8 cellular contexts compared by ENCODE assay signal in genomic region chr6:166342293-166343156, GRCh38. TPM values are rescaled to one million over a fixed set of nuclear protein-coding genes. Genes with fewer than 3 reads are reported as not detected.
DNase-seq lines count a peak whose midpoint lies in the region; TF ChIP-seq lines count a peak whose summit lies in the region.

SFT2D1 (minus strand) TSS chr6:166342545; CDS start chr6:166342481, 64 bp downstream.

- H3K36me3 Mint-ChIP-seq in Caco-2 (ENCODE audit: insufficient read depth, unreplicated experiment) = no peaks in the 10 kb centered on the region

- no peaks in the 10 kb centered on the region for H3K9me2 ChIP-seq in OCI-LY7 (ENCODE audit: insufficient read depth, low read length)

- intact Hi-C loops in Caco-2 (cut with micrococcal nuclease; ENCODE audit: unreplicated experiment) = loop anchor here (1.0 to 2.0 kb wide), 3 partner anchors 9 to 39 kb away; partner anchors contain the start of gene PRR18
- intact Hi-C loops in OCI-LY7 (cut with micrococcal nuclease; ENCODE audit: unreplicated experiment) = loop anchor here (1.0 to 10.0 kb wide), 3 partner anchors 41 to 612 kb away; partner anchors contain the start of gene RNASET2

- peak; percentile 95 for TF ChIP-seq POLR2A in erythroblast (IDR thresholded peaks at IDR 0.05; ENCODE audit: low read length)

- H3K27me3 ChIP-seq in Caco-2 (replicated peaks; ENCODE audit: control insufficient read depth, insufficient read depth, low read length) = no peaks in the 10 kb centered on the region
- H3K27me3 ChIP-seq in mucosa of stomach (ENCODE audit: control insufficient read depth, insufficient read depth, low read length) = no peaks in the 10 kb centered on the region

- peaks cover 6% of the 10 kb centered on the region for H4K20me1 ChIP-seq in OCI-LY7 (ENCODE audit: insufficient read depth, low read length)

- TF ChIP-seq CTCF in Caco-2 (IDR thresholded peaks at IDR 0.05; ENCODE audit: insufficient read depth in 1 of 2, low read depth in 1 of 2, low read length in 1 of 2, severe bottlenecking in 1 of 2, unreplicated experiment in 1 of 2) (peak in 1 of 2 experiments; percentile 3), GM20000 (IDR thresholded peaks at IDR 0.05; ENCODE audit: extremely low read depth, missing control alignments) (no peak), OCI-LY7 (conservative IDR thresholded peaks at IDR 0.05; ENCODE audit: low read length) (no peak)

- H3K9me3 ChIP-seq in Caco-2 = no peaks in the 10 kb centered on the region
- no peaks in the 10 kb centered on the region for H3K9me3 ChIP-seq in OCI-LY7 (ENCODE audit: low read length)
- no peaks in the 10 kb centered on the region for H3K9me3 ChIP-seq in mucosa of stomach (ENCODE audit: control insufficient read depth, low read length)

- H2AFZ ChIP-seq in OCI-LY7 (ENCODE audit: low read length) = peak within 1 kb of the TSS; percentile 65

- no TSS peak for BruUV-seq in Caco-2 (replicated peaks; lab: Mats Ljungman, UMichigan)
- no TSS peak for BruUV-seq in OCI-LY7 (replicated peaks; lab: Mats Ljungman, UMichigan)

- peak within 1 kb of the TSS; percentile 66 for H3K4me2 ChIP-seq in OCI-LY7 (ENCODE audit: low read length)

- peaks cover 17% of the 10 kb centered on the region for H3K4me1 ChIP-seq in Caco-2
- peaks cover 25% of the 10 kb centered on the region for H3K4me1 ChIP-seq in OCI-LY7 (ENCODE audit: insufficient read depth, low read length, poor library complexity, severe bottlenecking)
- peaks cover 20% of the 10 kb centered on the region for H3K4me1 ChIP-seq in mucosa of stomach (ENCODE audit: control insufficient read depth, insufficient read depth, low read length)

- DNase-seq in Caco-2 = peak; percentile 76 to 82
- DNase-seq in GM20000 (ENCODE audit: low spot score) = peak; percentile 94
- DNase-seq in HS-5 (ENCODE audit: low read depth) = peak; percentile 46
- peak; percentile 90 for DNase-seq in OCI-LY7 (ENCODE audit: low spot score)
- DNase-seq in activated T-cell treated with anti-CD3 and anti-CD28 coated beads for 4 hours = peak; percentile 65
- DNase-seq in erythroblast (lab: John Stamatoyannopoulos, UW) = peak; percentile 88 to 90
- peak; percentile 92 for DNase-seq in stimulated activated CD8-positive, alpha-beta memory T cell treated with anti-CD3 and anti-CD28 coated beads, Interleukin-4, amount 100 ng/mL, for 48 hours

- H3K9ac ChIP-seq in mucosa of stomach (ENCODE audit: low read length) = peak within 1 kb of the TSS; percentile 95

- peaks cover 6% of the 10 kb centered on the region for H3K4me1 Mint-ChIP-seq in Caco-2 (ENCODE audit: low read depth, unreplicated experiment)

- H3K4me3 ChIP-seq in Caco-2 (ENCODE audit: low read depth, low read length) (peak within 1 kb of the TSS; percentile 99), OCI-LY7 (ENCODE audit: low read depth, low read length, poor library complexity, severe bottlenecking) (peak within 1 kb of the TSS; percentile 97), mucosa of stomach (ENCODE audit: low read length) (peak within 1 kb of the TSS; percentile 93)

- peak within 1 kb of the TSS; percentile 88 for H3K4me3 Mint-ChIP-seq in Caco-2 (ENCODE audit: unreplicated experiment)

- H3K27ac ChIP-seq in OCI-LY7 (ENCODE audit: low read depth, low read length, poor library complexity, severe bottlenecking) = peak within 1 kb of the TSS; percentile 65

- CTCF ChIA-PET in Caco-2 (lab: Charles Lee) = interaction anchor here (1.2 kb wide), 1 partner anchor 39 kb away, joined by 3 read pairs; no protein-coding TSS in a partner anchor
- CTCF ChIA-PET in OCI-LY7 (lab: Charles Lee; ENCODE audit: unreplicated experiment) = interaction anchor here (1.1 kb wide), 2 partner anchors 29 to 39 kb away, joined by 3 to 4 read pairs; no protein-coding TSS in a partner anchor

- H3K79me2 ChIP-seq in OCI-LY7 (ENCODE audit: insufficient read depth, low read depth, low read length) = peaks cover 52% of the 10 kb centered on the region

- peak within 1 kb of the TSS; percentile 83 for H3K27ac Mint-ChIP-seq in Caco-2 (ENCODE audit: unreplicated experiment)

- POLR2A ChIA-PET in Caco-2 (lab: Charles Lee) = no interaction called here
- POLR2A ChIA-PET in OCI-LY7 (lab: Charles Lee) = interaction anchor here (0.5 to 1.2 kb wide), 17 partner anchors 9 to 1391 kb away, joined by 3 to 5 read pairs (median 3); no protein-coding TSS in a partner anchor

- no peaks in the 10 kb centered on the region; the same call in 1 of the 2 replicates for H3K36me3 ChIP-seq in Caco-2 (ENCODE audit: control insufficient read depth, insufficient read depth, low read length)
- H3K36me3 ChIP-seq in OCI-LY7 (ENCODE audit: insufficient read depth, low read length) = peaks cover 25% of the 10 kb centered on the region
- no peaks in the 10 kb centered on the region for H3K36me3 ChIP-seq in mucosa of stomach (ENCODE audit: control insufficient read depth, insufficient read depth, low read length)

- H3K9me3 Mint-ChIP-seq in Caco-2 (ENCODE audit: unreplicated experiment) = peaks cover 6% of the 10 kb centered on the region

- H3K27me3 Mint-ChIP-seq in Caco-2 (ENCODE audit: insufficient read depth, unreplicated experiment) = no peaks in the 10 kb centered on the region

RNA-seq across cellular contexts. Expression of gene SFT2D1, which starts in this region (rescaled TPM):
- total RNA-seq in Caco-2 (2022) (44.3 and 48.1 TPM in 2 replicates), OCI-LY7 (2022) (63.9 and 67.9 TPM in 2 replicates)
- total RNA-seq in OCI-LY7 (2014; rRNA removed; shearing (Covaris generic)) = 40.2 and 43.4 TPM in 2 replicates

Comparison
In these comparisons a context has a peak if more than half of its experiments do, and no peak if none do; other contexts are left out.
1. Peak in every context shown above with its lines: DNase-seq, H3K4me3 ChIP-seq and H3K27ac ChIP-seq.